In the genomic region with DNA sequence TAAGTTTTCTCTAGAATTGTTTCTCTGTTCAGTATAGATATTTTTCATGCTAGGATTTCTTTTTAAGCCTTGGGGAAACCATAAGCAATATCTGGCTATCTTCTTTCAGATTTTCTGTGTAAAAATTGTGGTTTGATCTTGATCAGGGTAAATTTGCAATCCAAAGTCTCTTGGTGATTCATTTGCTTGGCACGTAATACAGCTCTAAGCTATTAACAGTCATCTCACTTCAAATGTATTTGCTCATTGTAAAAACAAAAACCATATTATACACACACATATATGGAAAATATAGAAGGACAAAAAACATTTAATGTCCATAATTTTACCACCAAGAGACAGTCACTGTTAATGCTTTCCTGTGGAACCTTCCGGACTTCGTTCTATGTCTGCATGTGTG, we compare ENCODE assay signal across 19 cellular contexts.
DNase-seq lines count a peak whose midpoint lies in the region; TF ChIP-seq lines count a peak whose summit lies in the region.
"Had no signal": no experiment of that assay in that cellular context is flagged by ENCODE, and none has a peak within 500 bp of the region (broad histone marks: within the 10 kb centered on the region; RNA-seq: fewer than 3 reads in every experiment).

No MANE protein-coding gene starts in this region.

- H3K4me3 ChIP-seq in Loucy (ENCODE audit: low read length, poor library complexity, severe bottlenecking), result no peak overlapping the region
- H3K4me3 ChIP-seq in astrocyte of the spinal cord (ENCODE audit: low read depth, low read length), result no peak overlapping the region
- H3K4me3 ChIP-seq: SJCRH30, upper lobe of left lung had no signal

- no peaks in the 10 kb centered on the region for H3K27me3 ChIP-seq in Loucy (ENCODE audit: insufficient read depth, low read length, poor library complexity, severe bottlenecking)
- H3K27me3 ChIP-seq: SJCRH30, upper lobe of left lung had no signal

- TF ChIP-seq CTCF in Loucy (conservative IDR thresholded peaks at IDR 0.05; ENCODE audit: low read length) (no peak), astrocyte of the spinal cord (IDR thresholded peaks at IDR 0.05; ENCODE audit: low read depth, low read length) (no peak)

- no peak overlapping the region for H3K9ac ChIP-seq in Loucy (ENCODE audit: low read depth, low read length, poor library complexity, severe bottlenecking)

- DNase-seq in A172 (ENCODE audit: low spot score), result peak; percentile 55
- peak; percentile 78 for DNase-seq in astrocyte of the spinal cord (ENCODE audit: low read depth, low spot score)
- peak; percentile 79 for DNase-seq in foreskin melanocyte
- DNase-seq in activated CD8-positive, alpha-beta memory T cell treated with anti-CD3 and anti-CD28 coated beads, Interleukin-2, amount 50 U/mL, for 48 hours, result no peak
- DNase-seq in GOT3 (lab: John Stamatoyannopoulos, UW), result no peak
- DNase-seq in activated effector memory CD4-positive, alpha-beta T cell treated with anti-CD3 and anti-CD28 coated beads, Interleukin-2, amount 50 U/mL, for 16 hours, result no peak
- no peak for DNase-seq in activated CD8-positive, alpha-beta memory T cell treated with anti-CD3 and anti-CD28 coated beads, Interleukin-2, amount 50 U/mL, for 4 hours
- DNase-seq: 8988T; activated CD4-positive, alpha-beta T cell treated with anti-CD3 and anti-CD28 coated beads for 1 hour; activated naive CD4-positive, alpha-beta T cell treated with Interleukin-2 at 50 U/mL for 16 hours; CD4-positive, CD25-positive, alpha-beta regulatory T cell; effector CD8-positive, alpha-beta T cell; NCI-H1694; NCI-H446 treated with DMSO at 0.1 percent for 48 hours; SJCRH30; stimulated activated CD4-positive, alpha-beta T cell treated with anti-CD3 and anti-CD28 coated beads, Interleukin-15, amount 100 ng/mL, for 24 hours; stimulated activated naive CD8-positive, alpha-beta T cell treated with anti-CD3 and anti-CD28 coated beads, Interleukin-15, Interleukin-2, amounts not matched to agents 100 U/mL and 50 U/mL, for 24 hours; upper lobe of left lung had no signal

- no peaks in the 10 kb centered on the region for H3K9me2 ChIP-seq in Loucy (replicated peaks; ENCODE audit: low read depth, low read length)

- in situ Hi-C loops in astrocyte of the spinal cord (cut with HindIII; ENCODE audit: low sequenced_read_pairs), result no loop called here

- H3K4me2 ChIP-seq in Loucy (ENCODE audit: low read depth, low read length, poor library complexity, severe bottlenecking), result no peak overlapping the region

- H2AFZ ChIP-seq in Loucy (ENCODE audit: low read length), result 0 out of 2 replicates have a peak overlapping the region, but pooled peaks have one; percentile 29

- H3F3A ChIP-seq in Loucy (ENCODE audit: low read depth), result no peaks in the 10 kb centered on the region

- H4K20me1 ChIP-seq in Loucy (ENCODE audit: insufficient read depth, low read length, poor library complexity, severe bottlenecking), result no peaks in the 10 kb centered on the region

- H3K9me3 ChIP-seq in Loucy (ENCODE audit: insufficient read depth, low read depth, low read length), result no peaks in the 10 kb centered on the region
- H3K9me3 ChIP-seq: SJCRH30, upper lobe of left lung had no signal

- H3K4me1 ChIP-seq in Loucy (ENCODE audit: insufficient read depth, low read length, poor library complexity, severe bottlenecking), result peaks cover 4% of the 10 kb centered on the region
- H3K4me1 ChIP-seq: upper lobe of left lung had no signal

- no peaks in the 10 kb centered on the region for H3K79me2 ChIP-seq in Loucy (ENCODE audit: insufficient read depth, low read length)

- H3K36me3 ChIP-seq in Loucy (ENCODE audit: insufficient read depth, low read length), result no peaks in the 10 kb centered on the region
- H3K36me3 ChIP-seq: SJCRH30, upper lobe of left lung had no signal

Comparison
In these comparisons a context has a peak if more than half of its experiments do, and no peak if none do; other contexts are left out.
1. DNase-seq: peak in A172 (single experiment), astrocyte of the spinal cord (single experiment) and foreskin melanocyte (single experiment); none in activated CD8-positive, alpha-beta memory T cell treated with anti-CD3 and anti-CD28 coated beads, Interleukin-2, amount 50 U/mL, for 48 hours (single experiment), GOT3 (single experiment), activated effector memory CD4-positive, alpha-beta T cell treated with anti-CD3 and anti-CD28 coated beads, Interleukin-2, amount 50 U/mL, for 16 hours (single experiment) and activated CD8-positive, alpha-beta memory T cell treated with anti-CD3 and anti-CD28 coated beads, Interleukin-2, amount 50 U/mL, for 4 hours (single experiment).